ENCODE assay signal across 1 cellular context in genomic region chr20:38211200-38212097, GRCh38.
TF ChIP-seq lines count a peak whose summit lies in the region.

No MANE protein-coding gene starts in this region.

TF ChIP-seq in K562, 482 proteins besides CTCF, POLR2A, EP300 and RAD21:
- TF ChIP-seq VEZF1 (CRISPR knock-in tag; IDR thresholded peaks at IDR 0.05): 0 out of 2 replicates have a peak, but pooled peaks have one; percentile 4
- no peak for TF ChIP-seq DNMT1 (IDR thresholded peaks at IDR 0.05)
- TF ChIP-seq GTF3C2 (IDR thresholded peaks at IDR 0.05; ENCODE audit: borderline replicate concordance, extremely low read depth, insufficient read length): no peak
